10 cellular contexts compared by ENCODE assay signal in the genomic region with DNA sequence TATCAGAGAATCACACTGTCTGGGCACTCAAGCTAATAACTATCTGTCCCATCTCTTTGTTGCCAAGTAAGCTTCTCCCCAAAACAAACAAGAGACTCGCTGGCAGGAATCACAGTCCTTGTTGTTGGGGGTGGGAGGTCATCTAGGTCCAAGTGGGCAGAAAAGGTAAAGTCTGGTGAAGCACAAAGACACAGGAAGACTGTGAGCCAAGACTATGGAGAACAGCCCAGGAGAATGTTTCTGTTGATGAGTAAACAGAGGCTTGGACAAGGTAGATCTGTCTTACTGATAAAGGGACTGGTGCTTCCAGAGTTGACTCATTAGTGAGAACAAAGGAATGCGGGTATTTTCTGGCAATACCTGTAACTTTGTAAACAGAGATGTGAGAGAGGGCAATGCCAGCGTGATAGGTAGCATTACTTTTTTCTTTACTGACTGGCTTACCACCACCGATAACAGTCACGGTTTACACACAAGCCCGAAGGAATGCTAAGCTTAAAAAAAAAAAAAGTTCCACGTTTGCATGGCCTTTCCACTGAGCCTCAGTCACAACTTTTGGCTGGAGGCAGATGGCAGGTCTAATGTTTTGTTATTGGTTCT. TPM values are rescaled to one million over a fixed set of nuclear protein-coding genes. Genes with fewer than 3 reads are reported as not detected.
DNase-seq lines count a peak whose midpoint lies in the region; ATAC-seq and TF ChIP-seq lines count a peak whose summit lies in the region.
"Had no signal": no experiment of that assay in that cellular context is flagged by ENCODE, and none has a peak within 500 bp of the region (broad histone marks: within the 10 kb centered on the region; RNA-seq: fewer than 3 reads in every experiment).

No MANE protein-coding gene starts in this region.

- no peaks in the 10 kb centered on the region for H3K27me3 ChIP-seq in lung (ENCODE audit: control insufficient read depth, insufficient read depth)
- no peaks in the 10 kb centered on the region for H3K27me3 ChIP-seq in CD8-positive, alpha-beta memory T cell (ENCODE audit: insufficient read depth, low read length, poor library complexity, severe bottlenecking)

- H3K27me3 Mint-ChIP-seq in stimulated activated naive CD8-positive, alpha-beta T cell treated with anti-CD3 and anti-CD28 coated beads, Interleukin-15, Interleukin-2, amounts not matched to agents 100 ng/mL and 50 ng/mL, for 24 hours: peaks cover 13% of the 10 kb centered on the region
- H3K27me3 Mint-ChIP-seq in CD8-positive, alpha-beta memory T cell: peaks cover 10 to 33% of the 10 kb centered on the region in 2 donors

- ATAC-seq in stimulated activated naive CD8-positive, alpha-beta T cell treated with anti-CD3 and anti-CD28 coated beads, Interleukin-15, Interleukin-2, amounts not matched to agents 100 U/mL and 50 U/mL, for 24 hours: no peak
- ATAC-seq in lung (ENCODE audit: insufficient read depth, low FRiP score) (peak; percentile 38), HG02642 (IDR thresholded peaks at IDR 0.05; ENCODE audit: poor library complexity, unreplicated experiment) (no peak), GM21825 (IDR thresholded peaks at IDR 0.05; ENCODE audit: unreplicated experiment) (no peak)

- no peaks in the 10 kb centered on the region for H3K9me3 ChIP-seq in lung (ENCODE audit: control insufficient read depth in 2 of 2, insufficient read depth in 1 of 2, low read length in 1 of 2)
- no peaks in the 10 kb centered on the region for H3K9me3 ChIP-seq in CD8-positive, alpha-beta memory T cell (ENCODE audit: low read length)

- peak overlapping the region in 1 of 2 donors; percentile 53 for H3K27ac ChIP-seq in lung (ENCODE audit: low read depth in 1 of 2, low read length in 1 of 2)
- no peak overlapping the region for H3K27ac ChIP-seq in CD8-positive, alpha-beta memory T cell (ENCODE audit: low read depth, low read length)

- no peaks in the 10 kb centered on the region for H3K36me3 Mint-ChIP-seq in stimulated activated naive CD8-positive, alpha-beta T cell treated with anti-CD3 and anti-CD28 coated beads, Interleukin-15, Interleukin-2, amounts not matched to agents 100 ng/mL and 50 ng/mL, for 24 hours (ENCODE audit: low read depth)
- peaks cover 0 to 3% (median 3%) of the 10 kb centered on the region in 3 donors for H3K36me3 Mint-ChIP-seq in CD8-positive, alpha-beta memory T cell

- peaks cover 0 to 2% of the 10 kb centered on the region in 2 donors for H3K4me1 ChIP-seq in lung (ENCODE audit: control insufficient read depth in 2 of 2, insufficient read depth in 2 of 2, low read length in 2 of 2)
- H3K4me1 ChIP-seq in CD8-positive, alpha-beta memory T cell (ENCODE audit: insufficient read depth, low read length): no peaks in the 10 kb centered on the region

- no peak overlapping the region for H3K4me3 Mint-ChIP-seq in stimulated activated naive CD8-positive, alpha-beta T cell treated with anti-CD3 and anti-CD28 coated beads, Interleukin-15, Interleukin-2, amounts not matched to agents 100 ng/mL and 50 ng/mL, for 24 hours
- no peak overlapping the region for H3K4me3 Mint-ChIP-seq in CD8-positive, alpha-beta memory T cell

- H3K9me3 Mint-ChIP-seq in stimulated activated naive CD8-positive, alpha-beta T cell treated with anti-CD3 and anti-CD28 coated beads, Interleukin-15, Interleukin-2, amounts not matched to agents 100 ng/mL and 50 ng/mL, for 24 hours: no peaks in the 10 kb centered on the region
- H3K9me3 Mint-ChIP-seq in CD8-positive, alpha-beta memory T cell: no peaks in the 10 kb centered on the region

- no peak for DNase-seq in stimulated activated naive CD8-positive, alpha-beta T cell treated with anti-CD3 and anti-CD28 coated beads, Interleukin-15, Interleukin-2, amounts not matched to agents 100 U/mL and 50 U/mL, for 24 hours
- DNase-seq in T47D (ENCODE audit: low read depth in 1 of 2, low spot score in 1 of 2) (peak; percentile 46 to 97), lung (ENCODE audit: low spot score) (no peak), midbrain (lab: John Stamatoyannopoulos, UW) (no peak)
- DNase-seq in CD8-positive, alpha-beta memory T cell: no peak
- DNase-seq: activated effector memory CD4-positive, alpha-beta T cell treated with anti-CD3 and anti-CD28 coated beads, Interleukin-2, amount 50 U/mL, for 16 hours; Kasumi-1 had no signal

- H3K27ac Mint-ChIP-seq in stimulated activated naive CD8-positive, alpha-beta T cell treated with anti-CD3 and anti-CD28 coated beads, Interleukin-15, Interleukin-2, amounts not matched to agents 100 ng/mL and 50 ng/mL, for 24 hours: peak overlapping the region; percentile 37
- no peak overlapping the region for H3K27ac Mint-ChIP-seq in CD8-positive, alpha-beta memory T cell

- WGBS in lung, 2 donors: 53 to 77% methylated on average over 7 of the region's 7 CpGs

- no peaks in the 10 kb centered on the region for H3K36me3 ChIP-seq in lung (ENCODE audit: control insufficient read depth in 2 of 2, insufficient read depth in 2 of 2, low read length in 2 of 2)
- no peaks in the 10 kb centered on the region for H3K36me3 ChIP-seq in CD8-positive, alpha-beta memory T cell (ENCODE audit: insufficient read depth, low read length)

- H3K4me1 Mint-ChIP-seq in stimulated activated naive CD8-positive, alpha-beta T cell treated with anti-CD3 and anti-CD28 coated beads, Interleukin-15, Interleukin-2, amounts not matched to agents 100 ng/mL and 50 ng/mL, for 24 hours (ENCODE audit: low read depth): peaks cover 58% of the 10 kb centered on the region
- peaks cover 5 to 14% (median 12%) of the 10 kb centered on the region in 3 donors for H3K4me1 Mint-ChIP-seq in CD8-positive, alpha-beta memory T cell

- POLR2A ChIA-PET in CD8-positive, alpha-beta memory T cell (lab: Charles Lee): no interaction called here

- TF ChIP-seq CTCF in lung (IDR thresholded peaks at IDR 0.05; ENCODE audit: control extremely low read depth, extremely low read depth): no peak

- in situ Hi-C loops in T47D (cut with HindIII; ENCODE audit: low pct_unique_long_range_greater_than_20kb, low sequenced_read_pairs): no loop called here

- CTCF ChIA-PET in CD8-positive, alpha-beta memory T cell (lab: Charles Lee): no interaction called here

- H3K4me3 ChIP-seq in lung: no peak overlapping the region
- no peak overlapping the region for H3K4me3 ChIP-seq in CD8-positive, alpha-beta memory T cell (ENCODE audit: low read length)

RNA-seq across cellular contexts. Expression of gene MMD, which starts 11.5 kb away (rescaled TPM):
- total RNA-seq in lung: 10 to 100 TPM; 15.8 to 19.0 TPM
- polyA plus RNA-seq in lung: 10 to 100 TPM; 10.9 to 11.1 TPM
- 10 to 100 TPM; 16.0 to 19.1 TPM for total RNA-seq in CD8-positive, alpha-beta memory T cell
- 7.9 TPM for polyA plus RNA-seq in CD8-positive, alpha-beta memory T cell

Comparison
In these comparisons a context has a peak if more than half of its experiments do, and no peak if none do; other contexts are left out.
1. DNase-seq: peak in T47D (2 of 2); none in stimulated activated naive CD8-positive, alpha-beta T cell treated with anti-CD3 and anti-CD28 coated beads, Interleukin-15, Interleukin-2, amounts not matched to agents 100 U/mL and 50 U/mL, for 24 hours (single experiment), lung (single experiment), midbrain (single experiment) and CD8-positive, alpha-beta memory T cell (0 of 5).